Comparison of ENCODE assay signal across 24 cellular contexts in genomic region chr5:27571681-27572080, GRCh38.
"Had no signal": no experiment of that assay in that cellular context is flagged by ENCODE, and none has a peak within 500 bp of the region (broad histone marks: within the 10 kb centered on the region; RNA-seq: fewer than 3 reads in every experiment).

No MANE protein-coding gene starts in this region.

- H3K4me1 Mint-ChIP-seq: naive B cell; nephron; stimulated activated naive B cell treated with anti-CD40 and anti-IgM and Interleukin-4, amounts not matched to agents 10 μg/mL and 1 μg/mL and 100 μg/mL, for 72 hours; stimulated activated naive CD8-positive, alpha-beta T cell treated with anti-CD3 and anti-CD28 coated beads, Interleukin-15, amount 100 ng/mL, for 72 hours had no signal

- H3K27ac Mint-ChIP-seq: naive B cell; nephron; stimulated activated naive B cell treated with anti-CD40 and anti-IgM and Interleukin-4, amounts not matched to agents 10 μg/mL and 1 μg/mL and 100 μg/mL, for 72 hours; stimulated activated naive CD8-positive, alpha-beta T cell treated with anti-CD3 and anti-CD28 coated beads, Interleukin-15, amount 100 ng/mL, for 72 hours had no signal

- H3K4me3 ChIP-seq: esophagus muscularis mucosa, hepatocyte, lung, psoas muscle, right lobe of liver, spleen, thoracic aorta, transverse colon had no signal

- H3K79me2 ChIP-seq: hepatocyte had no signal

- H3K27ac ChIP-seq: epithelial cell of prostate, esophagus muscularis mucosa, hepatocyte, psoas muscle, right lobe of liver, spleen, thoracic aorta, transverse colon had no signal

- DNase-seq: effector memory CD4-positive, alpha-beta T cell; foreskin melanocyte; head of caudate nucleus; left colon; left ventricle myocardium superior; mesenchymal stem cell; naive B cell; psoas muscle; retina; right lobe of liver; spleen; stimulated activated CD4-positive, alpha-beta T cell treated with anti-CD3 and anti-CD28 coated beads, Interleukin-15, amount 100 ng/mL, for 24 hours; stimulated activated CD4-positive, alpha-beta T cell treated with anti-CD3 and anti-CD28 coated beads, Interleukin-1b, Interleukin-23, amount 100 ng/mL, for 48 hours; stimulated activated CD4-positive, alpha-beta T cell treated with anti-CD3 and anti-CD28 coated beads, Interleukin-4, amount 100 ng/mL, for 4 hours; stimulated activated naive B cell treated with anti-CD40 and anti-IgM and Interleukin-4, amounts not matched to agents 10 μg/mL and 1 μg/mL and 100 μg/mL, for 72 hours; stimulated activated naive CD8-positive, alpha-beta T cell treated with anti-CD3 and anti-CD28 coated beads, Interleukin-15, amount 100 ng/mL, for 72 hours; substantia nigra; transverse colon had no signal

- H3K4me3 Mint-ChIP-seq: naive B cell; nephron; stimulated activated naive B cell treated with anti-CD40 and anti-IgM and Interleukin-4, amounts not matched to agents 10 μg/mL and 1 μg/mL and 100 μg/mL, for 72 hours; stimulated activated naive CD8-positive, alpha-beta T cell treated with anti-CD3 and anti-CD28 coated beads, Interleukin-15, amount 100 ng/mL, for 72 hours had no signal

- H3K36me3 Mint-ChIP-seq: naive B cell; stimulated activated naive B cell treated with anti-CD40 and anti-IgM and Interleukin-4, amounts not matched to agents 10 μg/mL and 1 μg/mL and 100 μg/mL, for 72 hours had no signal

- H3K27me3 ChIP-seq: esophagus muscularis mucosa, hepatocyte, right lobe of liver, spleen, transverse colon had no signal

- H3K27me3 Mint-ChIP-seq: naive B cell; stimulated activated naive B cell treated with anti-CD40 and anti-IgM and Interleukin-4, amounts not matched to agents 10 μg/mL and 1 μg/mL and 100 μg/mL, for 72 hours; stimulated activated naive CD8-positive, alpha-beta T cell treated with anti-CD3 and anti-CD28 coated beads, Interleukin-15, amount 100 ng/mL, for 72 hours had no signal

- H3K4me2 ChIP-seq: hepatocyte had no signal

- H3K36me3 ChIP-seq: esophagus muscularis mucosa, right lobe of liver, spleen, thoracic aorta, transverse colon had no signal

- H3K4me1 ChIP-seq: esophagus muscularis mucosa, psoas muscle, right lobe of liver, spleen, transverse colon had no signal

- H3K9me3 Mint-ChIP-seq: nephron; stimulated activated naive B cell treated with anti-CD40 and anti-IgM and Interleukin-4, amounts not matched to agents 10 μg/mL and 1 μg/mL and 100 μg/mL, for 72 hours had no signal

- ATAC-seq: left colon; left ventricle myocardium superior; psoas muscle; right lobe of liver; stimulated activated naive B cell treated with anti-CD40 and anti-IgM and Interleukin-4, amounts not matched to agents 10 μg/mL and 1 μg/mL and 100 μg/mL, for 72 hours; stimulated activated naive CD8-positive, alpha-beta T cell treated with anti-CD3 and anti-CD28 coated beads, Interleukin-15, amount 100 ng/mL, for 72 hours had no signal

- H3K9me3 ChIP-seq: esophagus muscularis mucosa, psoas muscle, right lobe of liver, thoracic aorta, transverse colon had no signal

- H2AFZ ChIP-seq: hepatocyte had no signal
